In genomic region chr12:113103756-113104450, GRCh38 we compare ENCODE assay signal across 9 cellular contexts. TPM values are rescaled to one million over a fixed set of nuclear protein-coding genes. Genes with fewer than 3 reads are reported as not detected.
A peak's percentile ranks its signal among the peaks of the same experiment; 100 is the strongest.
DNase-seq lines count a peak whose midpoint lies in the region; ATAC-seq and TF ChIP-seq lines count a peak whose summit lies in the region.
"Had no signal": no experiment of that assay in that cellular context is flagged by ENCODE, and none has a peak within 500 bp of the region (broad histone marks: within the 10 kb centered on the region; RNA-seq: fewer than 3 reads in every experiment).

No MANE protein-coding gene starts in this region.

- H3K18ac ChIP-seq in mesenchymal stem cell (ENCODE audit: low read depth in 1 of 2, low read length in 2 of 2), result no peak overlapping the region

- peak overlapping the region; percentile 71 for H3K4me3 Mint-ChIP-seq in activated naive CD4-positive, alpha-beta T cell treated with anti-CD3 and anti-CD28 coated beads for 36 hours

- no peak overlapping the region for H2BK15ac ChIP-seq in mesenchymal stem cell (ENCODE audit: low read depth, poor library complexity, severe bottlenecking)

- H3K36me3 Mint-ChIP-seq in activated naive CD4-positive, alpha-beta T cell treated with anti-CD3 and anti-CD28 coated beads for 36 hours (ENCODE audit: low read depth), result no peaks in the 10 kb centered on the region

- H4K91ac ChIP-seq in mesenchymal stem cell (ENCODE audit: low read length), result no peak overlapping the region

- peak overlapping the region; percentile 9 for H3K27ac Mint-ChIP-seq in activated naive CD4-positive, alpha-beta T cell treated with anti-CD3 and anti-CD28 coated beads for 36 hours

- TF ChIP-seq POLR2A in transverse colon (IDR thresholded peaks at IDR 0.05) (no peak), gastroesophageal sphincter (IDR thresholded peaks at IDR 0.05) (no peak)

- H3K79me1 ChIP-seq in mesenchymal stem cell (replicated peaks; ENCODE audit: low read length, poor library complexity, severe bottlenecking), result no peaks in the 10 kb centered on the region

- H3K4me1 Mint-ChIP-seq in activated naive CD4-positive, alpha-beta T cell treated with anti-CD3 and anti-CD28 coated beads for 36 hours (ENCODE audit: low read depth), result peaks cover 8% of the 10 kb centered on the region

- H2BK12ac ChIP-seq in mesenchymal stem cell (ENCODE audit: low read length in 2 of 2), result no peak overlapping the region

- no peak overlapping the region for H3K4ac ChIP-seq in mesenchymal stem cell (ENCODE audit: low read depth in 1 of 2, low read length in 2 of 2)

- TF ChIP-seq CTCF in cardiac muscle cell (IDR thresholded peaks at IDR 0.05; ENCODE audit: low read depth, low read length) (no peak), right atrium auricular region (IDR thresholded peaks at IDR 0.05) (no peak), transverse colon (IDR thresholded peaks at IDR 0.05) (no peak), gastroesophageal sphincter (IDR thresholded peaks at IDR 0.05) (no peak)

- no peaks in the 10 kb centered on the region for H3K27me3 Mint-ChIP-seq in activated naive CD4-positive, alpha-beta T cell treated with anti-CD3 and anti-CD28 coated beads for 36 hours (ENCODE audit: low read depth)

- H2AK5ac ChIP-seq in mesenchymal stem cell (ENCODE audit: low read length, severe bottlenecking), result no peak overlapping the region

- CTCF ChIA-PET in activated naive CD4-positive, alpha-beta T cell treated with anti-CD3 and anti-CD28 coated beads for 36 hours (lab: Charles Lee), result interaction anchor here (0.7 to 1.5 kb wide), 8 partner anchors 20 to 1623 kb away, joined by 3 to 8 read pairs (median 4); no protein-coding TSS in a partner anchor

- no peak overlapping the region for H2BK5ac ChIP-seq in mesenchymal stem cell (ENCODE audit: low read depth, low read length, poor library complexity, severe bottlenecking)

- H3K27me3 ChIP-seq in cardiac muscle cell, result peaks cover 11% of the 10 kb centered on the region
- no peaks in the 10 kb centered on the region for H3K27me3 ChIP-seq in right atrium auricular region
- H3K27me3 ChIP-seq in mesenchymal stem cell (ENCODE audit: control insufficient read depth in 1 of 2, insufficient read depth in 1 of 2, low read length in 2 of 2), result peaks cover 46 to 59% of the 10 kb centered on the region in 2 experiments
- peaks cover 9% of the 10 kb centered on the region for H3K27me3 ChIP-seq in transverse colon
- H3K27me3 ChIP-seq in gastroesophageal sphincter, result peaks cover 71% of the 10 kb centered on the region

- H3K9me3 ChIP-seq in cardiac muscle cell (ENCODE audit: low read depth), result no peaks in the 10 kb centered on the region
- no peaks in the 10 kb centered on the region for H3K9me3 ChIP-seq in right atrium auricular region
- H3K9me3 ChIP-seq in mesenchymal stem cell (ENCODE audit: control insufficient read depth, low read length), result no peaks in the 10 kb centered on the region
- no peaks in the 10 kb centered on the region for H3K9me3 ChIP-seq in transverse colon
- no peaks in the 10 kb centered on the region for H3K9me3 ChIP-seq in gastroesophageal sphincter

- in situ Hi-C loops in transverse colon (cut with MboI; ENCODE audit: low pct_ligation_motif_present in 1 of 4, low pct_unique_long_range_greater_than_20kb in 1 of 4, low sequenced_read_pairs in 3 of 4), result no loop called here

- DNase-seq in cardiac muscle cell (ENCODE audit: low read depth in 1 of 2, low spot score in 1 of 2) (peak in 1 of 2 donors; percentile 21), right atrium auricular region (ENCODE audit: low spot score) (no peak), mesenchymal stem cell (no peak), transverse colon (peak; percentile 32), SK-N-DZ (ENCODE audit: low spot score) (no peak)
- DNase-seq in activated naive CD4-positive, alpha-beta T cell treated with anti-CD3 and anti-CD28 coated beads for 36 hours, result peak; percentile 79

- no peaks in the 10 kb centered on the region for H3K4me1 ChIP-seq in cardiac muscle cell (ENCODE audit: low read depth)
- peaks cover 0 to 4% of the 10 kb centered on the region in 2 donors for H3K4me1 ChIP-seq in right atrium auricular region
- peaks cover 8% of the 10 kb centered on the region for H3K4me1 ChIP-seq in mesenchymal stem cell (ENCODE audit: control insufficient read depth, insufficient read depth, low read depth, low read length)
- H3K4me1 ChIP-seq in transverse colon, result peaks cover 0 to 5% (median 0%) of the 10 kb centered on the region in 4 donors
- H3K4me1 ChIP-seq in gastroesophageal sphincter, result peaks cover 0 to 7% (median 0%) of the 10 kb centered on the region in 3 donors

- H3K27ac ChIP-seq in cardiac muscle cell (no peak overlapping the region), right atrium auricular region (no peak overlapping the region), mesenchymal stem cell (ENCODE audit: low read length, poor library complexity, severe bottlenecking) (no peak overlapping the region), transverse colon (no peak overlapping the region), gastroesophageal sphincter (no peak overlapping the region)

- no peak overlapping the region for H4K8ac ChIP-seq in mesenchymal stem cell (ENCODE audit: low read length)

- H3K4me3 ChIP-seq in cardiac muscle cell (peak overlapping the region; percentile 15), right atrium auricular region (no peak overlapping the region), mesenchymal stem cell (ENCODE audit: insufficient read depth in 1 of 2, low read depth in 1 of 2, low read length in 2 of 2) (no peak overlapping the region), transverse colon (peak overlapping the region in 1 of 4 donors; percentile 16), gastroesophageal sphincter (no peak overlapping the region)

- TF ChIP-seq EP300 in transverse colon (IDR thresholded peaks at IDR 0.05; ENCODE audit: low read depth) (no peak), gastroesophageal sphincter (IDR thresholded peaks at IDR 0.05) (no peak)

- H3K23ac ChIP-seq in mesenchymal stem cell (ENCODE audit: low read length in 2 of 2), result peak overlapping the region in 1 of 2 experiments; percentile 55

- H3K9me3 Mint-ChIP-seq in activated naive CD4-positive, alpha-beta T cell treated with anti-CD3 and anti-CD28 coated beads for 36 hours, result no peaks in the 10 kb centered on the region

- intact Hi-C loops in activated naive CD4-positive, alpha-beta T cell treated with anti-CD3 and anti-CD28 coated beads for 36 hours (cut with micrococcal nuclease), result loop anchor here (1.0 kb wide), 1 partner anchor 49 kb away; no protein-coding TSS in a partner anchor
- intact Hi-C loops in transverse colon (cut with DNase I; ENCODE audit: low total_unique reads), result loop anchor here (5.0 kb wide), 1 partner anchor 923 kb away; no protein-coding TSS in a partner anchor

- no peak overlapping the region for H2AFZ ChIP-seq in mesenchymal stem cell (ENCODE audit: low read depth, low read length)

- no peak overlapping the region for H2BK120ac ChIP-seq in mesenchymal stem cell (ENCODE audit: low read depth, low read length)

- H3K4me2 ChIP-seq in mesenchymal stem cell (ENCODE audit: low read length, poor library complexity, severe bottlenecking), result peak overlapping the region; percentile 7

- ATAC-seq in HG03039 (IDR thresholded peaks at IDR 0.05; ENCODE audit: unreplicated experiment) (no peak), gastroesophageal sphincter (no peak)
- ATAC-seq: Panc1 had no signal

- WGBS in mesenchymal stem cell, result 11% methylated on average over 36 of the region's 43 CpGs
- 56 to 67% methylated on average over 1 to 43 of the region's 43 CpGs for WGBS in transverse colon (ENCODE audit: low coverage in 1 of 2), 2 donors
- 6 to 57% methylated on average over 1 to 17 of the region's 43 CpGs for WGBS in gastroesophageal sphincter (ENCODE audit: low coverage in 1 of 2), 2 donors

- H3K36me3 ChIP-seq in cardiac muscle cell (no peaks in the 10 kb centered on the region), right atrium auricular region (no peaks in the 10 kb centered on the region), mesenchymal stem cell (ENCODE audit: control insufficient read depth in 1 of 2, insufficient read depth in 2 of 2, low read depth in 1 of 2, low read length in 2 of 2) (no peaks in the 10 kb centered on the region), transverse colon (no peaks in the 10 kb centered on the region), gastroesophageal sphincter (no peaks in the 10 kb centered on the region)

- H3K9ac ChIP-seq in mesenchymal stem cell (ENCODE audit: low read length), result no peak overlapping the region

- no peak overlapping the region for H3K14ac ChIP-seq in mesenchymal stem cell (ENCODE audit: low read length in 2 of 2)

RNA-seq across cellular contexts. Expression of gene RASAL1, which starts 31.7 kb away (rescaled TPM):
- total RNA-seq in cardiac muscle cell (0.32 and 0.33 TPM in 2 replicates), right atrium auricular region (not detected), transverse colon (10 to 100 TPM in 1 of 4 donors, 1 to 10 TPM in 3; 1.9 to 38.2 (median 4.9) TPM), gastroesophageal sphincter (1 to 10 TPM in 1 of 4 donors, not detected in 3; 1.7 TPM)
- polyA plus RNA-seq in cardiac muscle cell, result 0.24 TPM in 1 of 2 replicates, not detected in the other
- total RNA-seq in activated naive CD4-positive, alpha-beta T cell treated with anti-CD3 and anti-CD28 coated beads for 36 hours, result 1 to 10 TPM; 2.6 to 3.2 TPM
- not detected for polyA plus RNA-seq in mesenchymal stem cell (2013, experiment 1 of 2)
- polyA plus RNA-seq in mesenchymal stem cell (2013, experiment 2 of 2), result not detected
- not detected in 2 replicates for polyA plus RNA-seq in SK-N-DZ (2014; cell fraction: cytosol; rRNA removed)
- polyA plus RNA-seq in SK-N-DZ (2014; cell fraction: nucleus; rRNA removed), result 0.07 TPM in 1 of 2 replicates, not detected in the other

RNA-seq across cellular contexts. Expression of gene CFAP73, which starts 45.6 kb away (rescaled TPM):
- total RNA-seq in cardiac muscle cell (not detected in 2 replicates), right atrium auricular region (not detected), transverse colon (not detected), gastroesophageal sphincter (not detected)
- not detected in 2 replicates for polyA plus RNA-seq in cardiac muscle cell
- 1 to 10 TPM in 1 of 2 experiments, under 1 TPM in 1; 0.57 to 1.3 TPM for total RNA-seq in activated naive CD4-positive, alpha-beta T cell treated with anti-CD3 and anti-CD28 coated beads for 36 hours
- polyA plus RNA-seq in mesenchymal stem cell (2013, experiment 1 of 2), result not detected
- 0.03 TPM for polyA plus RNA-seq in mesenchymal stem cell (2013, experiment 2 of 2)
- not detected in 2 replicates for polyA plus RNA-seq in SK-N-DZ (2014; cell fraction: cytosol; rRNA removed)
- not detected in 2 replicates for polyA plus RNA-seq in SK-N-DZ (2014; cell fraction: nucleus; rRNA removed)

RNA-seq across cellular contexts. Expression of gene DTX1, which starts 47.4 kb away (rescaled TPM):
- total RNA-seq in cardiac muscle cell (0.18 and 0.48 TPM in 2 replicates), right atrium auricular region (1 to 10 TPM; 1.2 to 4.0 TPM), transverse colon (1 to 10 TPM in 3 of 4 donors, under 1 TPM in 1; 1.00 to 4.3 (median 3.0) TPM), gastroesophageal sphincter (1 to 10 TPM; 2.3 to 9.5 (median 5.3) TPM)
- polyA plus RNA-seq in cardiac muscle cell, result 0.46 TPM in 1 of 2 replicates, not detected in the other
- 10 to 100 TPM in 1 of 2 experiments, 1 to 10 TPM in 1; 8.3 to 10.7 TPM for total RNA-seq in activated naive CD4-positive, alpha-beta T cell treated with anti-CD3 and anti-CD28 coated beads for 36 hours
- polyA plus RNA-seq in mesenchymal stem cell (2013, experiment 1 of 2), result 0.01 TPM
- polyA plus RNA-seq in mesenchymal stem cell (2013, experiment 2 of 2), result not detected
- polyA plus RNA-seq in SK-N-DZ (2014; cell fraction: cytosol; rRNA removed), result 5.7 and 9.1 TPM in 2 replicates
- polyA plus RNA-seq in SK-N-DZ (2014; cell fraction: nucleus; rRNA removed), result 14.1 and 18.9 TPM in 2 replicates

Comparison
In these comparisons a context has a peak if more than half of its experiments do, and no peak if none do; other contexts are left out.
1. DNase-seq: peak in activated naive CD4-positive, alpha-beta T cell treated with anti-CD3 and anti-CD28 coated beads for 36 hours (single experiment) and transverse colon (single experiment); none in right atrium auricular region (single experiment), mesenchymal stem cell (single experiment) and SK-N-DZ (single experiment).